Comparison of ENCODE assay signal across 26 cellular contexts in genomic region chr13:100600461-100600860, GRCh38.
"Had no signal": no experiment of that assay in that cellular context is flagged by ENCODE, and none has a peak within 500 bp of the region (broad histone marks: within the 10 kb centered on the region; RNA-seq: fewer than 3 reads in every experiment).

No MANE protein-coding gene starts in this region.

- H3K27me3 Mint-ChIP-seq: central memory CD8-positive, alpha-beta T cell; T-helper 17 cell had no signal

- H3K4me3 Mint-ChIP-seq: activated CD8-positive, alpha-beta T cell treated with anti-CD3 and anti-CD28 coated beads, Interleukin-2, amount 10 ng/mL, durations not matched to agents 7 days and 5 days; central memory CD8-positive, alpha-beta T cell; T-helper 17 cell; WTC11 had no signal

- H3K4me1 Mint-ChIP-seq: WTC11 had no signal

- H3K27ac Mint-ChIP-seq: activated CD8-positive, alpha-beta T cell treated with anti-CD3 and anti-CD28 coated beads, Interleukin-2, amount 10 ng/mL, durations not matched to agents 7 days and 5 days; T-helper 17 cell; WTC11 had no signal

- H3K9me3 Mint-ChIP-seq: central memory CD8-positive, alpha-beta T cell; WTC11 had no signal

- H3K4me3 ChIP-seq: ascending aorta, body of pancreas, MG63, SJSA1 had no signal

- H3K27ac ChIP-seq: ascending aorta, body of pancreas, SJSA1 had no signal

- DNase-seq: activated CD4-positive, alpha-beta T cell treated with anti-CD3 and anti-CD28 coated beads for 48 hours; activated CD4-positive, alpha-beta T cell treated with anti-CD3 and anti-CD28 coated beads, Interleukin-2, amount 50 U/mL, for 4 hours; activated CD4-positive, CD25-positive, alpha-beta regulatory T cell treated with anti-CD3 and anti-CD28 coated beads, Interleukin-2, amount 50 U/mL, for 72 hours; activated CD8-positive, alpha-beta memory T cell treated with anti-CD3 and anti-CD28 coated beads, Interleukin-2, amount 50 U/mL, for 48 hours; activated CD8-positive, alpha-beta T cell treated with anti-CD3 and anti-CD28 coated beads, Interleukin-2, amount 10 ng/mL, durations not matched to agents 7 days and 5 days; activated naive CD4-positive, alpha-beta T cell treated with anti-CD3 and anti-CD28 coated beads, Interleukin-2, amount 50 U/mL, for 16 hours; activated T-cell treated with anti-CD3 and anti-CD28 coated beads, Interleukin-2, amount 50 U/mL, for 1 hour; amniotic stem cell; MG63; NCI-H1092; NCI-H1417 treated with DMSO at 0.1 percent for 48 hours; NCI-H1694; NCI-H2029; NCI-H2107; NCI-H510A treated with DMSO at 0.1 percent for 48 hours; NCI-H69; NK-92 treated with Interleukin-12 subunit alpha and Interleukin-12 subunit beta, amount 100 ng/mL, for 24 hours; PC-3; SHP77; T-helper 17 cell; T-helper 9 cell had no signal

- H3K27me3 ChIP-seq: ascending aorta, body of pancreas, MG63, SJSA1 had no signal

- H3K36me3 ChIP-seq: ascending aorta, MG63, SJSA1 had no signal

- H3K9me3 ChIP-seq: ascending aorta, body of pancreas, MG63, SJSA1 had no signal

- H3K4me1 ChIP-seq: ascending aorta, body of pancreas, SJSA1 had no signal
